Comparison of ENCODE assay signal across 20 cellular contexts in the genomic region with DNA sequence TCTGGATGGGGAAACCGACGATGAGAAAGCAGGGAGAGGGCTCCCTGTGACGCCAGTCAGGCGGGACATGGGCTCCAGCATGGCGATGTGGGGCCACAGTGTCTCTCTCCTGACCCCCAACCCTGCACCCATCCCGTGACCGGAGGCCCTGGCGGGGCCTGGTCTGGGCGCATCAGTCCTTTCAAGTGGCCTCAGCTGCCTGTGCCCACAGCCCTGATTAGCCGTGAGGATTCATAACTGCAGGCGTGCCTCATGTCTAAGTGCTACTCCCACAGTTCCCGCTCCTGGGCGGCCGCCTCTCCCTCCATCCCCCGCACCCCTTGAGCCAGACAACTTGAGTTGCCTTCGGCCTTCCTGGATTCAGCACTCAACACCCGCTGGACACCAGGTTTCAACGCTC.
DNase-seq lines count a peak whose midpoint lies in the region; ATAC-seq and TF ChIP-seq lines count a peak whose summit lies in the region.
"Had no signal": no experiment of that assay in that cellular context is flagged by ENCODE, and none has a peak within 500 bp of the region (broad histone marks: within the 10 kb centered on the region; RNA-seq: fewer than 3 reads in every experiment).

No MANE protein-coding gene starts in this region.

- no peak overlapping the region for H3K27ac ChIP-seq in CD4-positive, alpha-beta T cell (ENCODE audit: low read depth, low read length)
- no peak overlapping the region for H3K27ac ChIP-seq in GM23338 (ENCODE audit: low read depth)
- H3K27ac ChIP-seq: HL-60, Peyer's patch had no signal

- no peaks in the 10 kb centered on the region for H3K9me2 ChIP-seq in GM23338 (ENCODE audit: insufficient read depth)

- H3K4me2 ChIP-seq in GM23338 = no peak overlapping the region

- no peaks in the 10 kb centered on the region for H3K36me3 ChIP-seq in GM23338 (ENCODE audit: insufficient read depth)
- H3K36me3 ChIP-seq: Peyer's patch had no signal

- no peaks in the 10 kb centered on the region for H4K20me1 ChIP-seq in GM23338 (replicated peaks; ENCODE audit: insufficient read depth)

- no peaks in the 10 kb centered on the region for H3K79me2 ChIP-seq in GM23338 (replicated peaks; ENCODE audit: insufficient read depth)

- no peak for DNase-seq in CD4-positive, alpha-beta T cell
- DNase-seq in GM23338 (ENCODE audit: low spot score) (no peak), progenitor cell of endocrine pancreas (ENCODE audit: low spot score, unreplicated experiment) (no peak), NCI-H526 treated with DMSO at 0.1 percent for 48 hours (lab: John Stamatoyannopoulos, UW) (no peak), NCI-H774 (lab: John Stamatoyannopoulos, UW) (no peak), CD1c-positive myeloid dendritic cell (ENCODE audit: extremely low spot score) (no peak)
- no peak for DNase-seq in effector memory CD8-positive, alpha-beta T cell
- DNase-seq: AML-193; GF-D8; HCEC 1CT; Karpas-422; NCI-H1048; NCI-H1436; NCI-H2029; NCI-H69; NK-92 treated with Interleukin-12 subunit alpha and Interleukin-12 subunit beta, amount 100 ng/mL, for 24 hours; Peyer's patch had no signal

- peak overlapping the region; percentile 73 for H3K27ac Mint-ChIP-seq in CD4-positive, alpha-beta T cell
- peak overlapping the region; percentile 76 for H3K27ac Mint-ChIP-seq in GM23338
- H3K27ac Mint-ChIP-seq in effector memory CD8-positive, alpha-beta T cell = peak overlapping the region; percentile 29 to 71
- peak overlapping the region; percentile 31 for H3K27ac Mint-ChIP-seq in progenitor cell of endocrine pancreas

- POLR2A ChIA-PET in CD4-positive, alpha-beta T cell (lab: Charles Lee) = no interaction called here

- no peak overlapping the region for H3K4me3 ChIP-seq in GM23338
- H3K4me3 ChIP-seq: Peyer's patch had no signal

- H3K27me3 ChIP-seq in CD4-positive, alpha-beta T cell (ENCODE audit: control insufficient read depth, insufficient read depth, low read length) = no peaks in the 10 kb centered on the region
- no peaks in the 10 kb centered on the region for H3K27me3 ChIP-seq in GM23338 (ENCODE audit: insufficient read depth)
- H3K27me3 ChIP-seq: Peyer's patch had no signal

- H3K27me3 Mint-ChIP-seq in CD4-positive, alpha-beta T cell = no peaks in the 10 kb centered on the region
- H3K27me3 Mint-ChIP-seq in GM23338 (ENCODE audit: insufficient read depth, low read depth, poor library complexity) (peaks cover 9% of the 10 kb centered on the region), progenitor cell of endocrine pancreas (no peaks in the 10 kb centered on the region)
- no peaks in the 10 kb centered on the region for H3K27me3 Mint-ChIP-seq in effector memory CD8-positive, alpha-beta T cell
- H3K27me3 Mint-ChIP-seq: IgD-negative memory B cell had no signal

- H2AFZ ChIP-seq in GM23338 = no peak overlapping the region

- no peak for ATAC-seq in CD4-positive, alpha-beta T cell (ENCODE audit: poor library complexity)
- no peak for ATAC-seq in GM23338
- no peak for ATAC-seq in effector memory CD8-positive, alpha-beta T cell (replicated peaks)

- peak overlapping the region; percentile 45 for H3K4me3 Mint-ChIP-seq in CD4-positive, alpha-beta T cell
- H3K4me3 Mint-ChIP-seq in GM23338 (no peak overlapping the region), progenitor cell of endocrine pancreas (ENCODE audit: low read depth) (no peak overlapping the region)
- no peak overlapping the region for H3K4me3 Mint-ChIP-seq in effector memory CD8-positive, alpha-beta T cell
- H3K4me3 Mint-ChIP-seq: IgD-negative memory B cell had no signal

- CTCF ChIA-PET in CD4-positive, alpha-beta T cell (lab: Charles Lee) = no interaction called here

- no peak for TF ChIP-seq CTCF in CD4-positive, alpha-beta T cell (IDR thresholded peaks at IDR 0.05)
- no peak for TF ChIP-seq CTCF in GM23338 (conservative IDR thresholded peaks at IDR 0.05; ENCODE audit: low read depth in 2 of 2)
- TF ChIP-seq CTCF in progenitor cell of endocrine pancreas (IDR thresholded peaks at IDR 0.05; ENCODE audit: unreplicated experiment) = no peak

- intact Hi-C loops in CD4-positive, alpha-beta T cell (cut with DNase I, micrococcal nuclease) = no loop called here

- H3K36me3 Mint-ChIP-seq in CD4-positive, alpha-beta T cell (ENCODE audit: low read depth) = peaks cover 69% of the 10 kb centered on the region
- no peaks in the 10 kb centered on the region for H3K36me3 Mint-ChIP-seq in GM23338 (ENCODE audit: low read depth)
- peaks cover 16% of the 10 kb centered on the region for H3K36me3 Mint-ChIP-seq in effector memory CD8-positive, alpha-beta T cell (ENCODE audit: insufficient read depth)
- H3K36me3 Mint-ChIP-seq in progenitor cell of endocrine pancreas (ENCODE audit: insufficient read depth) = no peaks in the 10 kb centered on the region

- no peaks in the 10 kb centered on the region for H3K9me3 Mint-ChIP-seq in CD4-positive, alpha-beta T cell
- H3K9me3 Mint-ChIP-seq in GM23338 (no peaks in the 10 kb centered on the region), progenitor cell of endocrine pancreas (ENCODE audit: low read depth) (no peaks in the 10 kb centered on the region)
- no peaks in the 10 kb centered on the region for H3K9me3 Mint-ChIP-seq in effector memory CD8-positive, alpha-beta T cell
- H3K9me3 Mint-ChIP-seq: CD14-positive monocyte, IgD-negative memory B cell had no signal

- no peaks in the 10 kb centered on the region for H3F3A ChIP-seq in GM23338 (replicated peaks; ENCODE audit: low read depth)

- H3K9me3 ChIP-seq in CD4-positive, alpha-beta T cell (ENCODE audit: control insufficient read depth, low read length) = no peaks in the 10 kb centered on the region
- H3K9me3 ChIP-seq: Peyer's patch had no signal

- H3K4me1 Mint-ChIP-seq in CD4-positive, alpha-beta T cell (ENCODE audit: low read depth) = peaks cover 14% of the 10 kb centered on the region
- H3K4me1 Mint-ChIP-seq in GM23338 (peaks cover 7% of the 10 kb centered on the region), progenitor cell of endocrine pancreas (ENCODE audit: low read depth) (no peaks in the 10 kb centered on the region)
- H3K4me1 Mint-ChIP-seq in effector memory CD8-positive, alpha-beta T cell (ENCODE audit: low read depth in 2 of 2) = peaks cover 18 to 26% of the 10 kb centered on the region in 2 donors

- no peaks in the 10 kb centered on the region for H3K4me1 ChIP-seq in GM23338 (ENCODE audit: insufficient read depth)
- H3K4me1 ChIP-seq: Peyer's patch had no signal

TF ChIP-seq in GM23338, 12 proteins besides CTCF, POLR2A, EP300 and RAD21 (continues in another document):
- TF ChIP-seq ZNF114 (CRISPR knock-in tag; IDR thresholded peaks at IDR 0.05) = no peak
- TF ChIP-seq, protein P1, sequence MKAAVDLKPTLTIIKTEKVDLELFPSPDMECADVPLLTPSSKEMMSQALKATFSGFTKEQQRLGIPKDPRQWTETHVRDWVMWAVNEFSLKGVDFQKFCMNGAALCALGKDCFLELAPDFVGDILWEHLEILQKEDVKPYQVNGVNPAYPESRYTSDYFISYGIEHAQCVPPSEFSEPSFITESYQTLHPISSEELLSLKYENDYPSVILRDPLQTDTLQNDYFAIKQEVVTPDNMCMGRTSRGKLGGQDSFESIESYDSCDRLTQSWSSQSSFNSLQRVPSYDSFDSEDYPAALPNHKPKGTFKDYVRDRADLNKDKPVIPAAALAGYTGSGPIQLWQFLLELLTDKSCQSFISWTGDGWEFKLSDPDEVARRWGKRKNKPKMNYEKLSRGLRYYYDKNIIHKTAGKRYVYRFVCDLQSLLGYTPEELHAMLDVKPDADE (IDR thresholded peaks at IDR 0.05) = no peak
- no peak for TF ChIP-seq CREB1 (CRISPR knock-in tag; IDR thresholded peaks at IDR 0.05; ENCODE audit: low read depth)
- TF ChIP-seq NANOG (IDR thresholded peaks at IDR 0.05; ENCODE audit: borderline replicate concordance) = no peak
- no peak for TF ChIP-seq JUNB (IDR thresholded peaks at IDR 0.05; ENCODE audit: unreplicated experiment)
- TF ChIP-seq, protein P2, sequence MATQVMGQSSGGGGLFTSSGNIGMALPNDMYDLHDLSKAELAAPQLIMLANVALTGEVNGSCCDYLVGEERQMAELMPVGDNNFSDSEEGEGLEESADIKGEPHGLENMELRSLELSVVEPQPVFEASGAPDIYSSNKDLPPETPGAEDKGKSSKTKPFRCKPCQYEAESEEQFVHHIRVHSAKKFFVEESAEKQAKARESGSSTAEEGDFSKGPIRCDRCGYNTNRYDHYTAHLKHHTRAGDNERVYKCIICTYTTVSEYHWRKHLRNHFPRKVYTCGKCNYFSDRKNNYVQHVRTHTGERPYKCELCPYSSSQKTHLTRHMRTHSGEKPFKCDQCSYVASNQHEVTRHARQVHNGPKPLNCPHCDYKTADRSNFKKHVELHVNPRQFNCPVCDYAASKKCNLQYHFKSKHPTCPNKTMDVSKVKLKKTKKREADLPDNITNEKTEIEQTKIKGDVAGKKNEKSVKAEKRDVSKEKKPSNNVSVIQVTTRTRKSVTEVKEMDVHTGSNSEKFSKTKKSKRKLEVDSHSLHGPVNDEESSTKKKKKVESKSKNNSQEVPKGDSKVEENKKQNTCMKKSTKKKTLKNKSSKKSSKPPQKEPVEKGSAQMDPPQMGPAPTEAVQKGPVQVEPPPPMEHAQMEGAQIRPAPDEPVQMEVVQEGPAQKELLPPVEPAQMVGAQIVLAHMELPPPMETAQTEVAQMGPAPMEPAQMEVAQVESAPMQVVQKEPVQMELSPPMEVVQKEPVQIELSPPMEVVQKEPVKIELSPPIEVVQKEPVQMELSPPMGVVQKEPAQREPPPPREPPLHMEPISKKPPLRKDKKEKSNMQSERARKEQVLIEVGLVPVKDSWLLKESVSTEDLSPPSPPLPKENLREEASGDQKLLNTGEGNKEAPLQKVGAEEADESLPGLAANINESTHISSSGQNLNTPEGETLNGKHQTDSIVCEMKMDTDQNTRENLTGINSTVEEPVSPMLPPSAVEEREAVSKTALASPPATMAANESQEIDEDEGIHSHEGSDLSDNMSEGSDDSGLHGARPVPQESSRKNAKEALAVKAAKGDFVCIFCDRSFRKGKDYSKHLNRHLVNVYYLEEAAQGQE (IDR thresholded peaks at IDR 0.05; ENCODE audit: unreplicated experiment) = no peak
- TF ChIP-seq STAT1 (IDR thresholded peaks at IDR 0.05; ENCODE audit: unreplicated experiment) = no peak
- no peak for TF ChIP-seq ZNF331 (CRISPR knock-in tag; IDR thresholded peaks at IDR 0.05; ENCODE audit: low read depth)
- no peak for TF ChIP-seq EZH2phosphoT487 (IDR thresholded peaks at IDR 0.05; ENCODE audit: unreplicated experiment)
